5 cellular contexts compared by ENCODE assay signal in the genomic region with DNA sequence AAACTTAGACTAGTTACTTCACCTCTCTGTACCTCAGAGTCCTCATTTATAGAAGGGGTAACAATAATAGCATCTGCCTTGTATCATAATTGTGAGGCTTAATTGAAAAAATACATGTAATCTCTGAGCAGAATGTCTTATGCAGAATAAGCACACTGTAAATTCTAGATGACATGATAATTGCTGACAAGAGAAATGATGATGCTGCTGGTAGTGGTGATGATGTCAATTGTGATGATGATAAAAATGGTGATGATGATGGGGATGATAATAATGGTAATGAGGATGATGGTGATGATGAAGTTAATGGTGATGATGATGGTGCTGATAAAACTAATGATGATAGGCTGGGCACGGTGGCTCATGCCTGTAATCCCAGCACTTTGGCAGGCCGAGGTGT.
"Had no signal": no experiment of that assay in that cellular context is flagged by ENCODE, and none has a peak within 500 bp of the region (broad histone marks: within the 10 kb centered on the region; RNA-seq: fewer than 3 reads in every experiment).

No MANE protein-coding gene starts in this region.

- DNase-seq: IMR-90, KBM-7, KG1 had no signal

- H3K4me2 ChIP-seq: KMS-11 had no signal

- H3K9ac ChIP-seq: KMS-11 had no signal

- H3K27ac ChIP-seq: HL-60, KMS-11 had no signal
